Comparison of ENCODE assay signal across 21 cellular contexts in the genomic region with DNA sequence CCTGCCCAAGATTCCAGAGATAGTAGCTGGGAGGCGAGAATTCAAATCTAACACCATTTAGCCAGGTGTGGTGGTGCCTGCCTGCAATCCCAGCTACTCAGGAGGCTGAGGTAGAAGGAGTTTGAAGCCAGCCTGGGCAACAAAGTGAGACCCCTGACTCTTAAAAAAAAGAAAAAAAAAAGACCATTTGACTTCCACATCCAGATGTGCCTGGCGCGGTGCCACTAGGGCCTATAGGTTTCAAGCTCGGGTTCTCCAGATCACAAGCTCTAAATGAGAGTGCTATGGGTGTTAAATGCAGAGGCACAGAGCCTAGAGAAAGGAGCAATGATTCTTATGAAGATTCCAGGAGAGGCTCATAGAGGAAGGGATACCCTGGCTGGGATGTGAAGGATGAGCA. TPM values are rescaled to one million over a fixed set of nuclear protein-coding genes. Genes with fewer than 3 reads are reported as not detected.
A peak's percentile ranks its signal among the peaks of the same experiment; 100 is the strongest.
DNase-seq lines count a peak whose midpoint lies in the region; ATAC-seq and TF ChIP-seq lines count a peak whose summit lies in the region.
"Had no signal": no experiment of that assay in that cellular context is flagged by ENCODE, and none has a peak within 500 bp of the region (broad histone marks: within the 10 kb centered on the region; RNA-seq: fewer than 3 reads in every experiment).

No MANE protein-coding gene starts in this region.

- H3K9me3 ChIP-seq in Caco-2 = no peaks in the 10 kb centered on the region; the same call in 1 of the 2 replicates
- H3K9me3 ChIP-seq: psoas muscle had no signal

- no peaks in the 10 kb centered on the region; the same call in 1 of the 2 replicates for H3K36me3 ChIP-seq in Caco-2 (ENCODE audit: control insufficient read depth, insufficient read depth, low read length)
- H3K36me3 ChIP-seq: neural progenitor cell had no signal

- no peaks in the 10 kb centered on the region for H3K27me3 Mint-ChIP-seq in activated naive CD4-positive, alpha-beta T cell treated with anti-CD3 and anti-CD28 coated beads, Interleukin-2, amount 50 U/mL, for 24 hours
- no peaks in the 10 kb centered on the region for H3K27me3 Mint-ChIP-seq in activated naive CD4-positive, alpha-beta T cell treated with anti-CD3 and anti-CD28 coated beads for 36 hours (ENCODE audit: low read depth)
- H3K27me3 Mint-ChIP-seq in Caco-2 (ENCODE audit: insufficient read depth, unreplicated experiment) (no peaks in the 10 kb centered on the region), osteocyte (ENCODE audit: unreplicated experiment) (no peaks in the 10 kb centered on the region)
- H3K27me3 Mint-ChIP-seq in activated naive CD8-positive, alpha-beta T cell treated with anti-CD3 and anti-CD28 coated beads, Interleukin-2, amount 10 ng/mL, durations not matched to agents 7 days and 5 days = no peaks in the 10 kb centered on the region
- H3K27me3 Mint-ChIP-seq: effector memory CD8-positive, alpha-beta T cell; stimulated activated naive CD8-positive, alpha-beta T cell treated with anti-CD3 and anti-CD28 coated beads, Interleukin-15, amount 100 ng/mL, for 72 hours had no signal

- DNase-seq in activated naive CD4-positive, alpha-beta T cell treated with anti-CD3 and anti-CD28 coated beads for 36 hours = no peak
- DNase-seq in Caco-2 (no peak), osteocyte (ENCODE audit: extremely low spot score, unreplicated experiment) (no peak), AG20443 (ENCODE audit: low spot score) (no peak), NCI-H510A treated with DMSO at 0.1 percent for 48 hours (lab: John Stamatoyannopoulos, UW) (no peak)
- no peak for DNase-seq in activated naive CD8-positive, alpha-beta T cell treated with anti-CD3 and anti-CD28 coated beads, Interleukin-2, amount 10 ng/mL, durations not matched to agents 7 days and 5 days
- DNase-seq: DND-41; effector memory CD8-positive, alpha-beta T cell; H9; Karpas-422; NCI-H1694 treated with DMSO at 0.1 percent for 48 hours; NCI-H774; PC-3; psoas muscle; SIG-M5; stimulated activated CD4-positive, alpha-beta T cell treated with anti-CD3 and anti-CD28 coated beads, Interleukin-1b, Interleukin-23, amount 100 ng/mL, for 48 hours; stimulated activated naive CD8-positive, alpha-beta T cell treated with anti-CD3 and anti-CD28 coated beads, Interleukin-15, amount 100 ng/mL, for 72 hours had no signal

- H3K4me1 ChIP-seq in Caco-2 = peaks cover 69% of the 10 kb centered on the region

- no peak for TF ChIP-seq CTCF in Caco-2 (IDR thresholded peaks at IDR 0.05; ENCODE audit: insufficient read depth in 1 of 2, low read depth in 1 of 2, low read length in 1 of 2, severe bottlenecking in 1 of 2, unreplicated experiment in 1 of 2)
- no peak for TF ChIP-seq CTCF in osteocyte (IDR thresholded peaks at IDR 0.05)

- peaks cover 1% of the 10 kb centered on the region for H3K36me3 Mint-ChIP-seq in activated naive CD4-positive, alpha-beta T cell treated with anti-CD3 and anti-CD28 coated beads, Interleukin-2, amount 50 U/mL, for 24 hours
- peaks cover 5% of the 10 kb centered on the region for H3K36me3 Mint-ChIP-seq in activated naive CD4-positive, alpha-beta T cell treated with anti-CD3 and anti-CD28 coated beads for 36 hours (ENCODE audit: low read depth)
- no peaks in the 10 kb centered on the region for H3K36me3 Mint-ChIP-seq in Caco-2 (ENCODE audit: insufficient read depth, unreplicated experiment)
- peaks cover 35% of the 10 kb centered on the region for H3K36me3 Mint-ChIP-seq in activated naive CD8-positive, alpha-beta T cell treated with anti-CD3 and anti-CD28 coated beads, Interleukin-2, amount 10 ng/mL, durations not matched to agents 7 days and 5 days
- H3K36me3 Mint-ChIP-seq in osteocyte (ENCODE audit: unreplicated experiment) = peaks cover 23% of the 10 kb centered on the region
- H3K36me3 Mint-ChIP-seq: neural progenitor cell, type B pancreatic cell had no signal

- H3K4me1 Mint-ChIP-seq in activated naive CD4-positive, alpha-beta T cell treated with anti-CD3 and anti-CD28 coated beads, Interleukin-2, amount 50 U/mL, for 24 hours = peaks cover 57% of the 10 kb centered on the region
- H3K4me1 Mint-ChIP-seq in activated naive CD4-positive, alpha-beta T cell treated with anti-CD3 and anti-CD28 coated beads for 36 hours (ENCODE audit: low read depth) = peaks cover 44% of the 10 kb centered on the region
- H3K4me1 Mint-ChIP-seq in Caco-2 (ENCODE audit: low read depth, unreplicated experiment) (peaks cover 36% of the 10 kb centered on the region), osteocyte (ENCODE audit: unreplicated experiment) (peaks cover 83% of the 10 kb centered on the region)
- H3K4me1 Mint-ChIP-seq in activated naive CD8-positive, alpha-beta T cell treated with anti-CD3 and anti-CD28 coated beads, Interleukin-2, amount 10 ng/mL, durations not matched to agents 7 days and 5 days = peaks cover 36% of the 10 kb centered on the region

- H3K27ac Mint-ChIP-seq in activated naive CD4-positive, alpha-beta T cell treated with anti-CD3 and anti-CD28 coated beads, Interleukin-2, amount 50 U/mL, for 24 hours = peak overlapping the region; percentile 51
- no peak overlapping the region for H3K27ac Mint-ChIP-seq in activated naive CD4-positive, alpha-beta T cell treated with anti-CD3 and anti-CD28 coated beads for 36 hours
- H3K27ac Mint-ChIP-seq in Caco-2 (ENCODE audit: unreplicated experiment) = peak overlapping the region; percentile 11
- peak overlapping the region; percentile 53 for H3K27ac Mint-ChIP-seq in activated naive CD8-positive, alpha-beta T cell treated with anti-CD3 and anti-CD28 coated beads, Interleukin-2, amount 10 ng/mL, durations not matched to agents 7 days and 5 days
- H3K27ac Mint-ChIP-seq in osteocyte (ENCODE audit: unreplicated experiment) = peak overlapping the region; percentile 61
- H3K27ac Mint-ChIP-seq: H9, neural progenitor cell, type B pancreatic cell had no signal

- no peak for ATAC-seq in activated naive CD8-positive, alpha-beta T cell treated with anti-CD3 and anti-CD28 coated beads, Interleukin-2, amount 10 ng/mL, durations not matched to agents 7 days and 5 days (ENCODE audit: low read depth)
- ATAC-seq in HG03378 (IDR thresholded peaks at IDR 0.05; ENCODE audit: unreplicated experiment) = no peak
- ATAC-seq: PC-3; psoas muscle; stimulated activated naive CD8-positive, alpha-beta T cell treated with anti-CD3 and anti-CD28 coated beads, Interleukin-15, amount 100 ng/mL, for 72 hours had no signal

- CTCF ChIA-PET in activated naive CD4-positive, alpha-beta T cell treated with anti-CD3 and anti-CD28 coated beads for 36 hours (lab: Charles Lee) = interaction anchor here (1.2 kb wide), 1 partner anchor 33 kb away, joined by 4 read pairs; no protein-coding TSS in a partner anchor
- CTCF ChIA-PET in Caco-2 (lab: Charles Lee) = interaction anchor here (0.7 to 1.3 kb wide), 2 partner anchors 42 to 441 kb away, joined by 3 read pairs; no protein-coding TSS in a partner anchor

- POLR2A ChIA-PET in Caco-2 (lab: Charles Lee) = interaction anchor here (0.7 kb wide), 1 partner anchor 31 kb away, joined by 4 read pairs; no protein-coding TSS in a partner anchor
- POLR2A ChIA-PET in activated naive CD8-positive, alpha-beta T cell treated with anti-CD3 and anti-CD28 coated beads, Interleukin-2, amount 10 ng/mL, durations not matched to agents 7 days and 5 days (lab: Charles Lee) = interaction anchor here (0.8 kb wide), 1 partner anchor 57 kb away, joined by 3 read pairs; no protein-coding TSS in a partner anchor

- no peaks in the 10 kb centered on the region for H3K9me3 Mint-ChIP-seq in activated naive CD4-positive, alpha-beta T cell treated with anti-CD3 and anti-CD28 coated beads, Interleukin-2, amount 50 U/mL, for 24 hours
- H3K9me3 Mint-ChIP-seq in activated naive CD4-positive, alpha-beta T cell treated with anti-CD3 and anti-CD28 coated beads for 36 hours = peaks cover 4% of the 10 kb centered on the region
- H3K9me3 Mint-ChIP-seq in Caco-2 (ENCODE audit: unreplicated experiment) (no peaks in the 10 kb centered on the region), osteocyte (ENCODE audit: unreplicated experiment) (peaks cover 6% of the 10 kb centered on the region)
- H3K9me3 Mint-ChIP-seq in activated naive CD8-positive, alpha-beta T cell treated with anti-CD3 and anti-CD28 coated beads, Interleukin-2, amount 10 ng/mL, durations not matched to agents 7 days and 5 days = peaks cover 1% of the 10 kb centered on the region
- H3K9me3 Mint-ChIP-seq: effector memory CD8-positive, alpha-beta T cell; stimulated activated naive CD8-positive, alpha-beta T cell treated with anti-CD3 and anti-CD28 coated beads, Interleukin-15, amount 100 ng/mL, for 72 hours had no signal

- no peaks in the 10 kb centered on the region for H3K27me3 ChIP-seq in Caco-2 (replicated peaks; ENCODE audit: control insufficient read depth, insufficient read depth, low read length)
- H3K27me3 ChIP-seq: neural progenitor cell had no signal

- BruUV-seq in Caco-2 (replicated peaks; lab: Mats Ljungman, UMichigan) = no TSS peak

- intact Hi-C loops in activated naive CD4-positive, alpha-beta T cell treated with anti-CD3 and anti-CD28 coated beads for 36 hours (cut with micrococcal nuclease) = no loop called here
- intact Hi-C loops in Caco-2 (cut with micrococcal nuclease; ENCODE audit: unreplicated experiment) = no loop called here

- H3K4me3 Mint-ChIP-seq in activated naive CD4-positive, alpha-beta T cell treated with anti-CD3 and anti-CD28 coated beads, Interleukin-2, amount 50 U/mL, for 24 hours = no peak overlapping the region
- no peak overlapping the region for H3K4me3 Mint-ChIP-seq in activated naive CD4-positive, alpha-beta T cell treated with anti-CD3 and anti-CD28 coated beads for 36 hours
- H3K4me3 Mint-ChIP-seq in Caco-2 (ENCODE audit: unreplicated experiment) (no peak overlapping the region), osteocyte (ENCODE audit: unreplicated experiment) (peak overlapping the region; percentile 5)
- no peak overlapping the region for H3K4me3 Mint-ChIP-seq in activated naive CD8-positive, alpha-beta T cell treated with anti-CD3 and anti-CD28 coated beads, Interleukin-2, amount 10 ng/mL, durations not matched to agents 7 days and 5 days
- H3K4me3 Mint-ChIP-seq: H9; neural progenitor cell; stimulated activated naive CD8-positive, alpha-beta T cell treated with anti-CD3 and anti-CD28 coated beads, Interleukin-15, amount 100 ng/mL, for 72 hours; type B pancreatic cell had no signal

- H3K4me3 ChIP-seq in Caco-2 (ENCODE audit: low read depth, low read length) = no peak overlapping the region
- H3K4me3 ChIP-seq: neural progenitor cell, psoas muscle had no signal

RNA-seq across cellular contexts. Expression of a gene that starts 22.5 kb away (rescaled TPM):
- 10 to 100 TPM; 21.6 to 22.8 TPM for total RNA-seq in activated naive CD4-positive, alpha-beta T cell treated with anti-CD3 and anti-CD28 coated beads for 36 hours
- 19.4 and 21.2 TPM in 2 replicates for total RNA-seq in Caco-2 (2022)
- 10 to 100 TPM; 79.0 to 79.1 TPM for total RNA-seq in activated naive CD8-positive, alpha-beta T cell treated with anti-CD3 and anti-CD28 coated beads, Interleukin-2, amount 10 ng/mL, durations not matched to agents 7 days and 5 days
- total RNA-seq in osteocyte = 105 and 114 TPM in 2 replicates

RNA-seq across cellular contexts. Expression of a gene that starts 40.9 kb away (rescaled TPM):
- 10 to 100 TPM; 34.2 to 34.6 TPM for total RNA-seq in activated naive CD4-positive, alpha-beta T cell treated with anti-CD3 and anti-CD28 coated beads for 36 hours
- total RNA-seq in Caco-2 (2022) = 66.2 and 67.8 TPM in 2 replicates
- total RNA-seq in activated naive CD8-positive, alpha-beta T cell treated with anti-CD3 and anti-CD28 coated beads, Interleukin-2, amount 10 ng/mL, durations not matched to agents 7 days and 5 days = 10 to 100 TPM; 33.8 to 34.7 TPM
- total RNA-seq in osteocyte = 53.1 and 55.1 TPM in 2 replicates
